Comparison of ENCODE assay signal across 29 cellular contexts in genomic region chr7:154666768-154667167, GRCh38.
DNase-seq lines count a peak whose midpoint lies in the region; ATAC-seq, FAIRE-seq and TF ChIP-seq lines count a peak whose summit lies in the region.
"Had no signal": no experiment of that assay in that cellular context is flagged by ENCODE, and none has a peak within 500 bp of the region (broad histone marks: within the 10 kb centered on the region; RNA-seq: fewer than 3 reads in every experiment).

No MANE protein-coding gene starts in this region.

- no peaks in the 10 kb centered on the region for H3K36me3 ChIP-seq in K562 (ENCODE audit: control insufficient read depth, insufficient read depth, low read length)
- H3K36me3 ChIP-seq: BLaER1; BLaER1 treated with 17β-estradiol and CSF1 and Interleukin-3, amounts not matched to agents 10 nM and 100 nM had no signal

- H3K9ac ChIP-seq in K562 (ENCODE audit: insufficient read depth in 1 of 2, low read depth in 2 of 2, low read length in 2 of 2), result no peak overlapping the region
- H3K9ac ChIP-seq: BLaER1; BLaER1 treated with 17β-estradiol and CSF1 and Interleukin-3, amounts not matched to agents 10 nM and 100 nM had no signal

- no peak for TF ChIP-seq CTCF in K562 (IDR thresholded peaks at IDR 0.05 in 2 of 3, conservative IDR thresholded peaks at IDR 0.05 in 1 of 3; ENCODE audit: insufficient read depth in 2 of 3, low read depth in 1 of 3, low read length in 3 of 3)

- POLR2A ChIA-PET in K562 (lab: Yijun Ruan, JAX), result no interaction called here

- no peak overlapping the region for H3K27ac ChIP-seq in K562 (ENCODE audit: extremely low read depth, low read depth, low read length)
- H3K27ac ChIP-seq: 22Rv1; A549; BLaER1; BLaER1 treated with 17β-estradiol and CSF1 and Interleukin-3, amounts not matched to agents 10 nM and 100 nM; C4-2B had no signal

- TF ChIP-seq POLR2A in K562 (conservative IDR thresholded peaks at IDR 0.05), result no peak

- no peaks in the 10 kb centered on the region for H3K79me2 ChIP-seq in K562 (ENCODE audit: control insufficient read depth, insufficient read depth, low read length)

- no peaks in the 10 kb centered on the region for H3K27me3 ChIP-seq in K562 (ENCODE audit: control insufficient read depth in 2 of 2, insufficient read depth in 2 of 2, low read length in 2 of 2)
- H3K27me3 ChIP-seq: BE2C; BLaER1; BLaER1 treated with 17β-estradiol and CSF1 and Interleukin-3, amounts not matched to agents 10 nM and 100 nM had no signal

- no peak overlapping the region for H2AFZ ChIP-seq in K562 (ENCODE audit: low read depth, low read length)

- no peak overlapping the region for H3K4me3 ChIP-seq in K562
- H3K4me3 ChIP-seq: A549; BLaER1; BLaER1 treated with 17β-estradiol and CSF1 and Interleukin-3, amounts not matched to agents 10 nM and 100 nM had no signal

- ATAC-seq in K562 (no peak), GM21737 (IDR thresholded peaks at IDR 0.05; ENCODE audit: unreplicated experiment) (no peak)
- ATAC-seq: A549; CD8-positive, alpha-beta T cell had no signal

- in situ Hi-C loops in K562 (cut with MboI), result no loop called here

- peaks cover 8% of the 10 kb centered on the region for H3K9me3 ChIP-seq in K562 (replicated peaks; ENCODE audit: control insufficient read depth, insufficient read depth, low read depth, low read length)
- H3K9me3 ChIP-seq: A549, BE2C, Caco-2 had no signal

- TF ChIP-seq EP300 in K562 (IDR thresholded peaks at IDR 0.05; ENCODE audit: low read length), result no peak

- no peak overlapping the region for H3K4me2 ChIP-seq in K562 (ENCODE audit: insufficient read depth, low read length)
- H3K4me2 ChIP-seq: A549; BLaER1; BLaER1 treated with 17β-estradiol and CSF1 and Interleukin-3, amounts not matched to agents 10 nM and 100 nM had no signal

- CTCF ChIA-PET in K562 (lab: Yijun Ruan, JAX; ENCODE audit: low intra/inter-chr PET ratio), result no interaction called here

- H3K4me1 ChIP-seq in K562 (replicated peaks in 1 of 2; ENCODE audit: control insufficient read depth in 2 of 2, insufficient read depth in 2 of 2, low read length in 2 of 2), result peaks cover 0 to 3% of the 10 kb centered on the region in 2 experiments; a peak in 2 of 5 replicates
- H3K4me1 ChIP-seq: A549; BLaER1; BLaER1 treated with 17β-estradiol and CSF1 and Interleukin-3, amounts not matched to agents 10 nM and 100 nM; Caco-2 had no signal

- intact Hi-C loops in K562 (cut with micrococcal nuclease), result no loop called here

- no peaks in the 10 kb centered on the region for H4K20me1 ChIP-seq in K562 (replicated peaks; ENCODE audit: control insufficient read depth, insufficient read depth, low read length)
- H4K20me1 ChIP-seq: BLaER1; BLaER1 treated with 17β-estradiol and CSF1 and Interleukin-3, amounts not matched to agents 10 nM and 100 nM had no signal

- FAIRE-seq in K562 (lab: Jason Lieb, UNC), result no peak
- FAIRE-seq: A204.1, A549, D721Med had no signal

- TF ChIP-seq RAD21 in K562 (CRISPR knock-in tag; conservative IDR thresholded peaks at IDR 0.05 in 1 of 2, IDR thresholded peaks at IDR 0.05 in 1 of 2), result no peak

- H3K9me1 ChIP-seq in K562 (ENCODE audit: control insufficient read depth, insufficient read depth, low read length), result no peaks in the 10 kb centered on the region

- no peak for DNase-seq in K562 (ENCODE audit: extremely low read depth in 1 of 4, low spot score in 3 of 4)
- DNase-seq: 8988T; ACHN; AML-193; BE2C; C1 segment of cervical spinal cord; Caco-2; Calu3; CD4-positive, alpha-beta memory T cell; CD4-positive, alpha-beta T cell; CD4-positive, CD25-positive, alpha-beta regulatory T cell; CD8-positive, alpha-beta memory T cell; CD8-positive, alpha-beta T cell; COR-L47; DMS 273 treated with DMSO at 0.1 percent for 48 hours; DMS153; DMS53; DMS79; DMS79 treated with DMSO at 0.1 percent for 48 hours; DND-41; EL had no signal

- 30% methylated on average over 1 of the region's 1 CpG for WGBS in K562 (ENCODE audit: insufficient coverage, low coverage, missing lambda C conversion rate)

- no TSS peak for BruUV-seq in K562 (replicated peaks; lab: Mats Ljungman, UMichigan)

TF ChIP-seq in K562, 482 proteins besides CTCF, POLR2A, EP300 and RAD21:
- no peak for TF ChIP-seq ZNF253 (CRISPR knock-in tag; conservative IDR thresholded peaks at IDR 0.05)
- peak; percentile 97 for TF ChIP-seq RBM25 (IDR thresholded peaks at IDR 0.05; ENCODE audit: low read depth, low read length, severe bottlenecking)
